Comparison of ENCODE assay signal across 8 cellular contexts in the genomic region with DNA sequence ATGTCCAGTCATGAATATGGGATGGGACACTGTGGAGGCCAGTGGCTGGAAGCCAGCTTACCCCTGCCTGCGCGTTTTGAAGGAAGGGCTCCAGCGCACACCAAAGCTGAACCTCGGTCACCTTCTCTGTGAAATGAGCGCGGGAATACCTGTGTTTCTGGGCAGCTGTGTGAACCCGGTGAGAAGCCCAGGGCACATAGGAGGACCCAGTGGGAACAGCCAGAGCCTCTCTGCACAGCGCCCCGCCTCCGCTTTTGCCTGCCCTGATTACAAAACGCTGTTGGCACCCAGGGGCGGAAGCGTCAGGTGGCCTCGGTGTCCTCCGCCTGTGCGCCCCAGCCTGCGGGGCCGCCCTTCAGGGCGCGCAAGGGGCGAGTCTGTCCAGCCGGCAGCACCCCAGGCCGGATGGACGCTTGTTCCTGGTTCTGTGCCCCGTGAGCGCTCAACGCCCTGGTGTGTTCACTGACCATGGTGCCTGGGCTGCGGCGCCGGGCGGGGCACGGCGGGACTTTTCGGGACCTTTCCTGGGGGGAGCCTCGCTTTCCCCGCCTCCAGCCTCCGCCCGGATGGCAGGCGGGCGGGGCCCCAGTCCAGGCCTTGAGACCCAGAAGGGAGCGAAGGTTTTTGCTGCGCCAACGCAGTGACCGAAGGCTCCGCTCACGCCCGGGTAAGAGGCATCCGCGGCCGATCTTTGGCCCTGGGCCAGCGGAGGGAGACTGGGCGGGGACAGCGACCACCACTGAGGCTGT. TPM values are rescaled to one million over a fixed set of nuclear protein-coding genes. Genes with fewer than 3 reads are reported as not detected.
A peak's percentile ranks its signal among the peaks of the same experiment; 100 is the strongest.
DNase-seq lines count a peak whose midpoint lies in the region; ATAC-seq, FAIRE-seq and TF ChIP-seq lines count a peak whose summit lies in the region.

Gene SQOR, plus strand, starts transcription at position 588 of the 749 bp plus-strand sequence. CDS start 23,895 bp downstream, outside the sequence.

- intact Hi-C loops in T-helper 2 cell treated with Interferon-gamma antibody and Interleukin-4, amounts not matched to agents 100 ng/mL and 5 ng/mL, for 36 hours (cut with micrococcal nuclease) = loop anchor here (10.0 kb wide), 1 partner anchor 430 kb away; no protein-coding TSS in a partner anchor

- no peak for TF ChIP-seq CTCF in astrocyte of the spinal cord (IDR thresholded peaks at IDR 0.05; ENCODE audit: low read depth, low read length)

- H3K4me1 ChIP-seq in iPS-18a (ENCODE audit: control insufficient read depth, low read depth, low read length) (no peaks in the 10 kb centered on the region), small intestine (ENCODE audit: control insufficient read depth in 2 of 2, insufficient read depth in 1 of 2, low read depth in 1 of 2, low read length in 1 of 2) (peaks cover 6 to 19% of the 10 kb centered on the region in 2 donors)

- peak; percentile 68 for ATAC-seq in GM19468 (IDR thresholded peaks at IDR 0.05; ENCODE audit: extremely low read depth, unreplicated experiment)

- FAIRE-seq in small intestine (lab: Jason Lieb, UNC) = no peak

- peak within 1 kb of the TSS; percentile 3 for H3K9ac ChIP-seq in iPS-18a (ENCODE audit: low read length)

- H3K36me3 ChIP-seq in iPS-18a (ENCODE audit: control insufficient read depth, low read depth, low read length) (no peaks in the 10 kb centered on the region), small intestine (ENCODE audit: control insufficient read depth in 2 of 2, insufficient read depth in 2 of 2, low read length in 2 of 2) (no peaks in the 10 kb centered on the region)

- H3K9me3 ChIP-seq in iPS-18a (ENCODE audit: control insufficient read depth, low read depth, low read length) = no peaks in the 10 kb centered on the region
- H3K9me3 ChIP-seq in small intestine (ENCODE audit: control insufficient read depth, low read depth) = no peaks in the 10 kb centered on the region

- H3K27ac ChIP-seq in iPS-18a (ENCODE audit: low read length) (no peak within 1 kb of the TSS), small intestine (ENCODE audit: low read depth in 1 of 2, low read length in 1 of 2) (peak within 1 kb of the TSS; percentile 96 to 98)

- 1 to 3% (median 1%) methylated on average over 52 to 53 of the region's 53 CpGs for whole genome bisulfite sequencing in small intestine, 3 donors

- DNase-seq in D341Med (ENCODE audit: low spot score) (peak; percentile 40), HPDE6-E6E7 (ENCODE audit: extremely low spot score) (peak; percentile 60), astrocyte of the spinal cord (ENCODE audit: low read depth, low spot score) (peak; percentile 56), small intestine (peak; percentile 92), NCI-H1694 (lab: John Stamatoyannopoulos, UW) (no peak)

- peaks cover 56% of the 10 kb centered on the region for H3K27me3 ChIP-seq in iPS-18a (ENCODE audit: control insufficient read depth, insufficient read depth, low read length)
- H3K27me3 ChIP-seq in small intestine (ENCODE audit: control insufficient read depth in 2 of 2, insufficient read depth in 2 of 2, low read length in 2 of 2) = no peaks in the 10 kb centered on the region

- H3K4me3 ChIP-seq in astrocyte of the spinal cord (ENCODE audit: low read depth, low read length) = peak within 1 kb of the TSS; percentile 63
- peak within 1 kb of the TSS; percentile 73 for H3K4me3 ChIP-seq in iPS-18a (ENCODE audit: low read length)
- peak within 1 kb of the TSS; percentile 55 to 74 for H3K4me3 ChIP-seq in small intestine (ENCODE audit: low read depth in 1 of 2, low read length in 2 of 2)

- in situ Hi-C loops in astrocyte of the spinal cord (cut with HindIII; ENCODE audit: low sequenced_read_pairs) = no loop called here

RNA-seq across cellular contexts. Expression of gene SQOR, which starts in this region (rescaled TPM):
- 92.6 and 98.4 TPM in 2 replicates for total RNA-seq in T-helper 2 cell treated with Interferon-gamma antibody and Interleukin-4, amounts not matched to agents 100 ng/mL and 5 ng/mL, for 36 hours
- 10 to 100 TPM; 59.1 to 78.1 (median 68.9) TPM for polyA plus RNA-seq in small intestine
